ENCODE assay signal across 25 cellular contexts in the genomic region with DNA sequence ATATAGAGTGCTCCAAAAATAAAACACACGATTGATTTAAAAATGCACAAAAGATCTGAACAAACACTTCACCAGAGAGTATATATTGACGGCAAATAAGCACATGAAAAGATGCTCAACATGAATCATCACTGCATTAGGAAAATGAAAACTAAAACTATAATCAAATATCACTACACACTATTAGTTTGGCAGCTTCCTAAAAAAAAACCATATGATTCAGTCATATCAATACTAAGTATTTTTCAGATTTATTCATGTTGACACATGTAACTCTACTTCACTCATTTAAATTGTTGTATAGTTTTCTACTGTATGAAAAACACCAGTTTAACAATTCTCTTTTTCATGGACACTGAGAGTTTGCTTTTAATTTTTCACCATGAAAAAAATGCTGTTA.
"Had no signal": no experiment of that assay in that cellular context is flagged by ENCODE, and none has a peak within 500 bp of the region (broad histone marks: within the 10 kb centered on the region; RNA-seq: fewer than 3 reads in every experiment).

No MANE protein-coding gene starts in this region.

- DNase-seq: activated CD4-positive, alpha-beta T cell treated with anti-CD3 and anti-CD28 coated beads for 36 hours; activated CD4-positive, alpha-beta T cell treated with anti-CD3 and anti-CD28 coated beads, Interleukin-2, amount 50 U/mL, for 4 hours; activated CD8-positive, alpha-beta memory T cell treated with anti-CD3 and anti-CD28 coated beads, Interleukin-2, amount 50 U/mL, for 48 hours; activated naive CD4-positive, alpha-beta T cell treated with Interleukin-2 at 50 U/mL for 16 hours; activated naive CD8-positive, alpha-beta T cell treated with anti-CD3 and anti-CD28 coated beads, Interleukin-2, amount 10 ng/mL, durations not matched to agents 7 days and 5 days; activated T-cell treated with anti-CD3 and anti-CD28 coated beads, Interleukin-2, amount 50 U/mL, for 4 hours; amygdala; cortex of kidney; endodermal cell; esophagus squamous epithelium; head of caudate nucleus; hypothalamus; islet precursor cell; left cardiac atrium; midbrain; natural killer cell; stimulated activated CD4-positive, alpha-beta T cell treated with anti-CD3 and anti-CD28 coated beads, Interleukin-15, amount 100 ng/mL, for 24 hours; stimulated activated naive B cell treated with anti-CD40 and anti-IgM and Interleukin-4, amounts not matched to agents 10 μg/mL and 1 μg/mL and 100 μg/mL, for 72 hours; testis had no signal

- H3K27ac Mint-ChIP-seq: activated CD4-positive, alpha-beta T cell treated with anti-CD3 and anti-CD28 coated beads for 36 hours; activated naive CD8-positive, alpha-beta T cell treated with anti-CD3 and anti-CD28 coated beads, Interleukin-2, amount 10 ng/mL, durations not matched to agents 7 days and 5 days; endodermal cell; stimulated activated naive B cell treated with anti-CD40 and anti-IgM and Interleukin-4, amounts not matched to agents 10 μg/mL and 1 μg/mL and 100 μg/mL, for 72 hours; type B pancreatic cell; WTC11 had no signal

- H3K4me1 Mint-ChIP-seq: activated naive CD8-positive, alpha-beta T cell treated with anti-CD3 and anti-CD28 coated beads, Interleukin-2, amount 10 ng/mL, durations not matched to agents 7 days and 5 days had no signal

- H3K4me3 Mint-ChIP-seq: activated CD4-positive, alpha-beta T cell treated with anti-CD3 and anti-CD28 coated beads for 36 hours; activated naive CD8-positive, alpha-beta T cell treated with anti-CD3 and anti-CD28 coated beads, Interleukin-2, amount 10 ng/mL, durations not matched to agents 7 days and 5 days; activated T-cell treated with anti-CD3 and anti-CD28 coated beads, Interleukin-2, amount 50 U/mL, for 4 hours; endodermal cell; natural killer cell; stimulated activated naive B cell treated with anti-CD40 and anti-IgM and Interleukin-4, amounts not matched to agents 10 μg/mL and 1 μg/mL and 100 μg/mL, for 72 hours; type B pancreatic cell; WTC11 had no signal

- ATAC-seq: activated CD4-positive, alpha-beta T cell treated with anti-CD3 and anti-CD28 coated beads for 36 hours; activated T-cell treated with anti-CD3 and anti-CD28 coated beads, Interleukin-2, amount 50 U/mL, for 4 hours; gastroesophageal sphincter; left cardiac atrium; natural killer cell; sciatic nerve; stimulated activated naive B cell treated with anti-CD40 and anti-IgM and Interleukin-4, amounts not matched to agents 10 μg/mL and 1 μg/mL and 100 μg/mL, for 72 hours; WTC11 had no signal

- H3K9me3 Mint-ChIP-seq: activated T-cell treated with anti-CD3 and anti-CD28 coated beads, Interleukin-2, amount 50 U/mL, for 4 hours; type B pancreatic cell had no signal

- H3K4me3 ChIP-seq: esophagus squamous epithelium, gastroesophageal sphincter, smooth muscle cell, testis, vagina had no signal

- H3K27me3 Mint-ChIP-seq: activated CD4-positive, alpha-beta T cell treated with anti-CD3 and anti-CD28 coated beads for 36 hours; activated naive CD8-positive, alpha-beta T cell treated with anti-CD3 and anti-CD28 coated beads, Interleukin-2, amount 10 ng/mL, durations not matched to agents 7 days and 5 days; stimulated activated naive B cell treated with anti-CD40 and anti-IgM and Interleukin-4, amounts not matched to agents 10 μg/mL and 1 μg/mL and 100 μg/mL, for 72 hours; type B pancreatic cell had no signal
